Comparison of ENCODE assay signal across 8 cellular contexts in the genomic region with DNA sequence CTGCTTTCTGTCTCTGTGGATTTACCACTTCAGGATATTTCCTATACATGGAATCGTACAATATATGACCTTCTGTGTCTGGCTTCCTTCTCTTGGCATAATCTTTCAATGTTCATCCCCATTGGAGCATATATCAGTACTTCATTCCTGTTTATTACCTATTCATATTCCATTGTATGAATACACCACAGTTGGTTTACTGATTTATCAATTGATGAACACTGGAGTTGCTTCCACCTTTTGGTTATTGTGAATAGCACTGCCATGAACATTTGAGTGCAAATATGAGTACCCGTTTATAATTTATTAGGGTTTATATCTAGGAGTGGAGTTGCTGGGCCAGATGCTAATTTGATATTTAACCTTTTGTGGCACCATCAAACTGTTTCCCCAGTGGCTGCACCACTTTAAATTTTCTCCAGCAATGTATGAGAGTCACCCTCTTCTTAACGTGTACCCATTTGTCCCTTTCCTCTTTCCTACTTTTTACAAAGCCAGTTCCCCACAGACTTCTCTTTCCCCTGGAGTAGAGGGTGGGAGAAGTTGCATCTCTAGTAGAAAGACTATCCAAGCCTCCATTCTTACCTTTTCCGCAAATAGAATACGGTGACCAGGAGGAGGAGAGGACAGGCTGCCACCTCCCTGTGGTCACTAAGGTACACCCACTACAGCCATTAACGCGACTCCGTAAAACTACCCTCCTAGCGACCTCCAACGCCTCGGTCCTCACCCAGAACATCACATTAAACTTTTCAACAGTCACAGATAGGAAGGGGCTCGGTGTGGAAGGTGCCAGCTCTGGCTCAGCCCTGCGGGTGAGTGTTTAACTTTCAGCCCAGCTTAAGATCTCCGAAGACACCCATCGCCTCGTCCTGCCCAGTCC.
DNase-seq lines count a peak whose midpoint lies in the region; ATAC-seq and TF ChIP-seq lines count a peak whose summit lies in the region.

No MANE protein-coding gene starts in this region.

- H3K4me3 ChIP-seq in ACC112 (ENCODE audit: low read depth, low read length), result peak overlapping the region; percentile 84
- peak overlapping the region; percentile 51 for H3K4me3 ChIP-seq in HFF-Myc (replicated peaks; ENCODE audit: low read depth, low read length)
- peak overlapping the region; percentile 16 to 39 for H3K4me3 ChIP-seq in cardiac fibroblast (replicated peaks in 1 of 2; ENCODE audit: low read depth in 2 of 2, low read length in 2 of 2)
- H3K4me3 ChIP-seq in mucosa of rectum (ENCODE audit: low read length in 2 of 2), result peak overlapping the region; percentile 66 to 86

- peak overlapping the region; percentile 10 to 94 for H3K9ac ChIP-seq in mucosa of rectum (ENCODE audit: low read depth in 1 of 2, low read length in 2 of 2)

- H3K79me2 ChIP-seq in ACC112 (ENCODE audit: control insufficient read depth, insufficient read depth, low read length, unreplicated experiment), result no peaks in the 10 kb centered on the region

- H3K27ac ChIP-seq in ACC112 (ENCODE audit: low read depth, low read length), result peak overlapping the region; percentile 99
- peak overlapping the region; percentile 96 to 97 for H3K27ac ChIP-seq in mucosa of rectum (ENCODE audit: low read depth in 2 of 2, low read length in 2 of 2)

- peak overlapping the region; percentile 96 for H2AFZ ChIP-seq in ACC112 (ENCODE audit: low read length, unreplicated experiment)

- H3K36me3 ChIP-seq in ACC112 (ENCODE audit: insufficient read depth, low read length), result no peaks in the 10 kb centered on the region
- H3K36me3 ChIP-seq in mucosa of rectum (ENCODE audit: control insufficient read depth in 2 of 2, insufficient read depth in 2 of 2, low read length in 2 of 2), result no peaks in the 10 kb centered on the region

- H3K27me3 ChIP-seq in ACC112 (ENCODE audit: insufficient read depth, low read length) (no peaks in the 10 kb centered on the region), mucosa of rectum (ENCODE audit: control insufficient read depth in 2 of 2, insufficient read depth in 2 of 2, low read length in 2 of 2) (no peaks in the 10 kb centered on the region)

- H3K4me1 ChIP-seq in ACC112 (ENCODE audit: control insufficient read depth, insufficient read depth, low read length, unreplicated experiment) (peaks cover 39% of the 10 kb centered on the region), mucosa of rectum (ENCODE audit: control insufficient read depth in 2 of 2, insufficient read depth in 2 of 2, low read length in 2 of 2) (peaks cover 33 to 36% of the 10 kb centered on the region in 2 donors)

- ATAC-seq in HG02759 (IDR thresholded peaks at IDR 0.05; ENCODE audit: unreplicated experiment), result no peak

- DNase-seq in HFF-Myc (ENCODE audit: extremely low read depth, low read depth), result no peak
- DNase-seq in cardiac fibroblast (ENCODE audit: low read depth in 2 of 2), result no peak
- DNase-seq in NCI-H446 (lab: John Stamatoyannopoulos, UW), result no peak
- no peak for DNase-seq in NCI-H1105 (lab: John Stamatoyannopoulos, UW)
- no peak for DNase-seq in NCI-H526 (lab: John Stamatoyannopoulos, UW)

- no peaks in the 10 kb centered on the region for H3K9me3 ChIP-seq in mucosa of rectum (ENCODE audit: control insufficient read depth in 2 of 2, low read length in 2 of 2)

- TF ChIP-seq CTCF in HFF-Myc (IDR thresholded peaks at IDR 0.05; ENCODE audit: low read depth, low read length, missing control alignments), result no peak
- TF ChIP-seq CTCF in cardiac fibroblast (IDR thresholded peaks at IDR 0.05; ENCODE audit: low read depth, low read length), result no peak

Comparison
In these comparisons a context has a peak if more than half of its experiments do, and no peak if none do; other contexts are left out.
1. H3K4me3 ChIP-seq: peak in every context shown above with its lines; median percentile 84 in ACC112; 76 in mucosa of rectum; 51 in HFF-Myc; 28 in cardiac fibroblast.